ENCODE assay signal across 6 cellular contexts in genomic region chr20:41750137-41750536, GRCh38.
"Had no signal": no experiment of that assay in that cellular context is flagged by ENCODE, and none has a peak within 500 bp of the region (broad histone marks: within the 10 kb centered on the region; RNA-seq: fewer than 3 reads in every experiment).

No MANE protein-coding gene starts in this region.

- H3K4me3 ChIP-seq: GM23338 had no signal

- H2AFZ ChIP-seq: GM23338 had no signal

- ATAC-seq: GM23338, HepG2 had no signal

- FAIRE-seq: H1, H54, HepG2 had no signal

- H3K4me2 ChIP-seq: GM23338 had no signal

- DNase-seq: H9, HCEC 1CT had no signal
